Comparison of ENCODE assay signal across 17 cellular contexts in genomic region chr7:135910393-135911036, GRCh38.
"Had no signal": no experiment of that assay in that cellular context is flagged by ENCODE, and none has a peak within 500 bp of the region (broad histone marks: within the 10 kb centered on the region; RNA-seq: fewer than 3 reads in every experiment).

No MANE protein-coding gene starts in this region.

- H3K9me3 Mint-ChIP-seq: activated CD4-positive, alpha-beta T cell treated with anti-CD3 and anti-CD28 coated beads, Interleukin-2, amount 10 ng/mL, durations not matched to agents 24 days and 14 days; activated CD8-positive, alpha-beta T cell treated with anti-CD3 and anti-CD28 coated beads for 36 hours; activated naive CD4-positive, alpha-beta T cell treated with anti-CD3 and anti-CD28 coated beads for 36 hours; activated T-cell treated with anti-CD3 and anti-CD28 coated beads, Interleukin-2, amount 50 U/mL, for 24 hours; endodermal cell; naive thymus-derived CD8-positive, alpha-beta T cell had no signal

- H3K4me1 Mint-ChIP-seq: activated CD4-positive, alpha-beta T cell treated with anti-CD3 and anti-CD28 coated beads, Interleukin-2, amount 10 ng/mL, durations not matched to agents 24 days and 14 days had no signal

- H2AFZ ChIP-seq: hepatocyte had no signal

- H3K4me1 ChIP-seq: body of pancreas, colonic mucosa, sigmoid colon had no signal

- H3K4me3 ChIP-seq: body of pancreas, colonic mucosa, hepatocyte, sigmoid colon had no signal

- H3K27me3 ChIP-seq: body of pancreas, colonic mucosa, hepatocyte, sigmoid colon had no signal

- H3K27ac ChIP-seq: body of pancreas, colonic mucosa, epithelial cell of prostate, hepatocyte had no signal

- H3K4me3 Mint-ChIP-seq: activated CD4-positive, alpha-beta T cell treated with anti-CD3 and anti-CD28 coated beads, Interleukin-2, amount 10 ng/mL, durations not matched to agents 24 days and 14 days; activated CD8-positive, alpha-beta T cell treated with anti-CD3 and anti-CD28 coated beads for 36 hours; activated naive CD4-positive, alpha-beta T cell treated with anti-CD3 and anti-CD28 coated beads for 36 hours; activated T-cell treated with anti-CD3 and anti-CD28 coated beads, Interleukin-2, amount 50 U/mL, for 24 hours; endodermal cell; naive thymus-derived CD8-positive, alpha-beta T cell had no signal

- H3K27ac Mint-ChIP-seq: activated CD4-positive, alpha-beta T cell treated with anti-CD3 and anti-CD28 coated beads, Interleukin-2, amount 10 ng/mL, durations not matched to agents 24 days and 14 days; activated CD8-positive, alpha-beta T cell treated with anti-CD3 and anti-CD28 coated beads for 36 hours; activated naive CD4-positive, alpha-beta T cell treated with anti-CD3 and anti-CD28 coated beads for 36 hours; activated T-cell treated with anti-CD3 and anti-CD28 coated beads, Interleukin-2, amount 50 U/mL, for 24 hours; endodermal cell; naive thymus-derived CD8-positive, alpha-beta T cell had no signal

- H3K36me3 Mint-ChIP-seq: naive thymus-derived CD8-positive, alpha-beta T cell had no signal

- H3K79me2 ChIP-seq: hepatocyte had no signal

- DNase-seq: activated CD4-positive, alpha-beta T cell treated with anti-CD3 and anti-CD28 coated beads, Interleukin-2, amount 10 ng/mL, durations not matched to agents 24 days and 14 days; activated CD4-positive, CD25-positive, alpha-beta regulatory T cell; activated CD8-positive, alpha-beta T cell treated with anti-CD3 and anti-CD28 coated beads for 36 hours; activated naive CD4-positive, alpha-beta T cell treated with anti-CD3 and anti-CD28 coated beads for 36 hours; activated T-cell treated with anti-CD3 and anti-CD28 coated beads, Interleukin-2, amount 50 U/mL, for 24 hours; body of pancreas; central memory CD4-positive, alpha-beta T cell; colonic mucosa; endodermal cell; foreskin fibroblast; mesenchymal stem cell; naive thymus-derived CD8-positive, alpha-beta T cell; stimulated activated naive CD4-positive, alpha-beta T cell; T-helper 9 cell had no signal

- ATAC-seq: activated CD8-positive, alpha-beta T cell treated with anti-CD3 and anti-CD28 coated beads for 36 hours; body of pancreas; naive thymus-derived CD8-positive, alpha-beta T cell had no signal

- H3K9me3 ChIP-seq: body of pancreas, colonic mucosa, sigmoid colon had no signal

- H3K4me2 ChIP-seq: hepatocyte had no signal

- H3K36me3 ChIP-seq: colonic mucosa, sigmoid colon had no signal

- H3K27me3 Mint-ChIP-seq: activated CD8-positive, alpha-beta T cell treated with anti-CD3 and anti-CD28 coated beads for 36 hours; activated T-cell treated with anti-CD3 and anti-CD28 coated beads, Interleukin-2, amount 50 U/mL, for 24 hours had no signal
